ENCODE assay signal across 8 cellular contexts in genomic region chr3:49939858-49940666, GRCh38. TPM values are rescaled to one million over a fixed set of nuclear protein-coding genes. Genes with fewer than 3 reads are reported as not detected.
A peak's percentile ranks its signal among the peaks of the same experiment; 100 is the strongest.
DNase-seq lines count a peak whose midpoint lies in the region; ATAC-seq and TF ChIP-seq lines count a peak whose summit lies in the region.

TSS of gene RBM6 (plus strand) at chr3:49940150. CDS start at chr3:49962642, 22,492 bp downstream.

- no peaks in the 10 kb centered on the region for H3K36me3 ChIP-seq in H7 (replicated peaks; ENCODE audit: control insufficient read depth, insufficient read depth, low read length)

- peak within 1 kb of the TSS; percentile 97 to 98 for H3K27ac Mint-ChIP-seq in natural killer cell treated with Interleukin-12 subunit alpha and Interleukin-12 subunit beta and Interleukin-15 and Interleukin-18, amount 100 ng/mL, for 72 hours

- ATAC-seq in natural killer cell treated with Interleukin-12 subunit alpha and Interleukin-12 subunit beta and Interleukin-15 and Interleukin-18, amount 100 ng/mL, for 72 hours, result peak; percentile 98 to 99
- peak; percentile 99 for ATAC-seq in stimulated activated naive CD8-positive, alpha-beta T cell treated with anti-CD3 and anti-CD28 coated beads, Interleukin-15, Interleukin-2, amounts not matched to agents 100 U/mL and 50 U/mL, for 24 hours

- no peaks in the 10 kb centered on the region for H3K27me3 ChIP-seq in H7 (ENCODE audit: control insufficient read depth, insufficient read depth, low read length)

- no peaks in the 10 kb centered on the region for H3K9me3 Mint-ChIP-seq in natural killer cell treated with Interleukin-12 subunit alpha and Interleukin-12 subunit beta and Interleukin-15 and Interleukin-18, amount 100 ng/mL, for 72 hours

- H3K27me3 Mint-ChIP-seq in natural killer cell treated with Interleukin-12 subunit alpha and Interleukin-12 subunit beta and Interleukin-15 and Interleukin-18, amount 100 ng/mL, for 72 hours, result no peaks in the 10 kb centered on the region

- no peaks in the 10 kb centered on the region for H3K36me3 Mint-ChIP-seq in natural killer cell treated with Interleukin-12 subunit alpha and Interleukin-12 subunit beta and Interleukin-15 and Interleukin-18, amount 100 ng/mL, for 72 hours

- H3K4me3 ChIP-seq in H7 (ENCODE audit: insufficient read depth, low read depth, low read length), result peak within 1 kb of the TSS; percentile 98
- H3K4me3 ChIP-seq in fibroblast of pulmonary artery (replicated peaks; ENCODE audit: low read depth, low read length), result peak within 1 kb of the TSS; percentile 96

- peak; percentile 99 for DNase-seq in ELF-1 (ENCODE audit: low read depth, low spot score)
- DNase-seq in H7, result peak; percentile 98
- peak; percentile 93 for DNase-seq in M059J (ENCODE audit: low read depth)
- DNase-seq in SHP77 (lab: John Stamatoyannopoulos, UW), result peak; percentile 97 to 99
- DNase-seq in activated effector memory CD4-positive, alpha-beta T cell treated with Interleukin-2 at 50 U/mL for 16 hours, result peak; percentile 91
- DNase-seq in fibroblast of pulmonary artery (ENCODE audit: low read depth), result peak; percentile 98
- peak; percentile 98 for DNase-seq in natural killer cell treated with Interleukin-12 subunit alpha and Interleukin-12 subunit beta and Interleukin-15 and Interleukin-18, amount 100 ng/mL, for 72 hours (ENCODE audit: low spot score)
- DNase-seq in stimulated activated naive CD8-positive, alpha-beta T cell treated with anti-CD3 and anti-CD28 coated beads, Interleukin-15, Interleukin-2, amounts not matched to agents 100 U/mL and 50 U/mL, for 24 hours, result peak; percentile 95

- no peak for TF ChIP-seq CTCF in fibroblast of pulmonary artery (IDR thresholded peaks at IDR 0.05; ENCODE audit: low read length, missing control alignments)

- H3K4me3 Mint-ChIP-seq in natural killer cell treated with Interleukin-12 subunit alpha and Interleukin-12 subunit beta and Interleukin-15 and Interleukin-18, amount 100 ng/mL, for 72 hours, result peak within 1 kb of the TSS; percentile 99

- peaks cover 25 to 26% of the 10 kb centered on the region in 2 donors for H3K4me1 Mint-ChIP-seq in natural killer cell treated with Interleukin-12 subunit alpha and Interleukin-12 subunit beta and Interleukin-15 and Interleukin-18, amount 100 ng/mL, for 72 hours (ENCODE audit: low read depth in 2 of 2)

RNA-seq across cellular contexts. Expression of gene RBM6, which starts in this region (rescaled TPM):
- total RNA-seq in H7 (2014; rRNA removed; shearing (Covaris generic)), result 41.6 and 72.7 TPM in 2 replicates
- total RNA-seq in M059J (2014; rRNA removed; shearing (Covaris generic)), result 13.4 and 21.7 TPM in 2 replicates
- total RNA-seq in natural killer cell treated with Interleukin-12 subunit alpha and Interleukin-12 subunit beta and Interleukin-15 and Interleukin-18, amount 100 ng/mL, for 72 hours, result 100 to 1,000 TPM in 1 of 2 donors, 10 to 100 TPM in 1; 96.6 to 149 TPM

Comparison
In these comparisons a context has a peak if more than half of its experiments do, and no peak if none do; other contexts are left out.
1. Peak in every context shown above with its lines: DNase-seq, ATAC-seq and H3K4me3 ChIP-seq.